In genomic region chr11:119460582-119460981, GRCh38 we compare ENCODE assay signal across 12 cellular contexts. TPM values are rescaled to one million over a fixed set of nuclear protein-coding genes. Genes with fewer than 3 reads are reported as not detected.
DNase-seq lines count a peak whose midpoint lies in the region; ATAC-seq, FAIRE-seq and TF ChIP-seq lines count a peak whose summit lies in the region.
"Had no signal": no experiment of that assay in that cellular context is flagged by ENCODE, and none has a peak within 500 bp of the region (broad histone marks: within the 10 kb centered on the region; RNA-seq: fewer than 3 reads in every experiment).

No MANE protein-coding gene starts in this region.

- no peak for ATAC-seq in HG03469 (IDR thresholded peaks at IDR 0.05; ENCODE audit: unreplicated experiment)

- DNase-seq in DMS 273 (lab: John Stamatoyannopoulos, UW; ENCODE audit: unreplicated experiment) = peak; percentile 58
- DNase-seq in NCI-H226 = peak; percentile 89
- DNase-seq in fibroblast of lung (ENCODE audit: low read depth in 2 of 2) = peak; percentile 62 to 96
- peak; percentile 48 for DNase-seq in retinal pigment epithelial cell (ENCODE audit: low read depth)
- DNase-seq in HuH-7 (ENCODE audit: low spot score) = no peak
- DNase-seq in GM12892 (ENCODE audit: insufficient read length) = no peak
- no peak for DNase-seq in OCI-M1 (lab: John Stamatoyannopoulos, UW)
- DNase-seq: CD8-positive, alpha-beta memory T cell; MV-4-11 had no signal

- peak overlapping the region; percentile 19 for H2AFZ ChIP-seq in fibroblast of lung (ENCODE audit: low read length)

- TF ChIP-seq CTCF in fibroblast of lung (conservative IDR thresholded peaks at IDR 0.05 in 1 of 2, IDR thresholded peaks at IDR 0.05 in 1 of 2; ENCODE audit: low read depth in 1 of 2, low read length in 2 of 2) = no peak
- no peak for TF ChIP-seq CTCF in retinal pigment epithelial cell (conservative IDR thresholded peaks at IDR 0.05; ENCODE audit: low read depth, low read length)

- H3K79me2 ChIP-seq in fibroblast of lung (ENCODE audit: control insufficient read depth, insufficient read depth, low read length) = no peaks in the 10 kb centered on the region

- H3K4me1 ChIP-seq in fibroblast of lung (ENCODE audit: control insufficient read depth, extremely low read depth, insufficient read depth, low read length) = peaks cover 19% of the 10 kb centered on the region

- H3K9ac ChIP-seq in fibroblast of lung (ENCODE audit: insufficient read depth, low read length) = no peak overlapping the region

- TF ChIP-seq POLR2A in GM12892 (IDR thresholded peaks at IDR 0.05; ENCODE audit: low read depth, low read length) = no peak

- no peaks in the 10 kb centered on the region for H3K27me3 ChIP-seq in fibroblast of lung (ENCODE audit: control insufficient read depth, insufficient read depth, low read length)

- H4K20me1 ChIP-seq in fibroblast of lung (ENCODE audit: control insufficient read depth, extremely low read depth, insufficient read depth, low read length) = no peaks in the 10 kb centered on the region

- H3K36me3 ChIP-seq in fibroblast of lung (ENCODE audit: control insufficient read depth, insufficient read depth, low read length) = no peaks in the 10 kb centered on the region

- FAIRE-seq in GM12892 (lab: Jason Lieb, UNC) = no peak

- peak overlapping the region; percentile 72 for H3K27ac ChIP-seq in fibroblast of lung (ENCODE audit: insufficient read depth, low read length)
- H3K27ac ChIP-seq: epithelial cell of prostate had no signal

- H3K9me3 ChIP-seq in fibroblast of lung (ENCODE audit: control insufficient read depth, insufficient read depth, low read depth, low read length) = no peaks in the 10 kb centered on the region

- no peak overlapping the region for H3K4me3 ChIP-seq in fibroblast of lung (replicated peaks in 1 of 4; ENCODE audit: control extremely low read depth in 1 of 4, insufficient read depth in 1 of 4, low read depth in 3 of 4, low read length in 4 of 4)
- no peak overlapping the region for H3K4me3 ChIP-seq in retinal pigment epithelial cell (ENCODE audit: low read length)

- peak overlapping the region; percentile 68 for H3K4me2 ChIP-seq in fibroblast of lung (ENCODE audit: extremely low read depth, insufficient read depth, low read length)

RNA-seq across cellular contexts. Expression of gene THY1, which starts 37.6 kb away (rescaled TPM):
- total RNA-seq in fibroblast of lung = 105 and 292 TPM in 2 replicates
- 824 and 1,700 TPM in 2 replicates for polyA plus RNA-seq in fibroblast of lung
- polyA plus RNA-seq in fibroblast of lung (2012) = 595 and 805 TPM in 2 replicates
- polyA minus RNA-seq in fibroblast of lung (ENCODE audit: low replicate concordance) = 1,722 and 2,470 TPM in 2 replicates
- polyA plus RNA-seq in GM12892 (2012; ENCODE audit: missing spikeins) = 18.3 TPM
- total RNA-seq: pulmonary artery endothelial cell had no signal
- polyA plus RNA-seq: CD8-positive, alpha-beta memory T cell had no signal

Comparison
In these comparisons a context has a peak if more than half of its experiments do, and no peak if none do; other contexts are left out.
1. DNase-seq: peak in DMS 273 (single experiment), NCI-H226 (single experiment), fibroblast of lung (2 of 2) and retinal pigment epithelial cell (single experiment); none in HuH-7 (single experiment), GM12892 (single experiment) and OCI-M1 (single experiment).